29 cellular contexts compared by ENCODE assay signal in the genomic region with DNA sequence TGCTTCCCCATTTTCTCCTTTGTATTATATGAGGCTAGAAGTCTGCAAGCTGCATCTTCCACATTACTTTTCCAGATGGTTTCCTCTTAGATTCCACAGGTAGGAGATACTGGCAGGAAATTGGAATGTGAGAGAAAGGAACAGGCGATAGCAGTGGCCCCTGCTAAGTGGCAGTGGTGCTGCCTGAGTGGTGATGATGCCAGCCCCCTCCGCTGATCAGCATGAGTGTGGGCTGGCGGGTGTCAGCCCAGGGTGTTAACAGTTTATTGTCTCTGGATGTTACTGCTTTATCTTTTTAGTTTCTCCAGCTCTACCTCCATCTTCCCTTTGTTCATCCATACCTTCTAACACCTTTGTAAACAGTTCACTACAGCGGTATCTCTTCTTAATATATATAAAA. TPM values are rescaled to one million over a fixed set of nuclear protein-coding genes. Genes with fewer than 3 reads are reported as not detected.
"Had no signal": no experiment of that assay in that cellular context is flagged by ENCODE, and none has a peak within 500 bp of the region (broad histone marks: within the 10 kb centered on the region; RNA-seq: fewer than 3 reads in every experiment).

No MANE protein-coding gene starts in this region.

- H3K36me3 ChIP-seq: neutrophil, pancreas, prostate gland, right atrium auricular region, right lobe of liver, sigmoid colon, stomach, thoracic aorta, thyroid gland, tibial nerve, upper lobe of right lung, uterus had no signal

- ATAC-seq: naive thymus-derived CD8-positive, alpha-beta T cell; natural killer cell treated with Interleukin-12 subunit alpha and Interleukin-12 subunit beta and Interleukin-15 and Interleukin-18, amount 100 ng/mL, for 72 hours; pancreas; right lobe of liver; stimulated activated effector memory CD8-positive, alpha-beta T cell treated with anti-CD3 and anti-CD28 coated beads, Interleukin-12 subunit alpha, Interleukin-12 subunit beta, amount 100 ng/mL, for 72 hours; stimulated activated naive B cell treated with anti-CD40 and anti-IgM and Interleukin-4, amounts not matched to agents 10 μg/mL and 1 μg/mL and 100 μg/mL, for 72 hours; upper lobe of right lung had no signal

- H3K9me3 ChIP-seq: neutrophil, pancreas, prostate gland, right atrium auricular region, right lobe of liver, sigmoid colon, stomach, thoracic aorta, thyroid gland, tibial nerve, upper lobe of right lung, uterus had no signal

- H3K27ac ChIP-seq: neutrophil, pancreas, prostate gland, right lobe of liver, sigmoid colon, stomach, thoracic aorta, tibial nerve, upper lobe of right lung, uterus had no signal

- H3K27me3 ChIP-seq: pancreas, right atrium auricular region, right lobe of liver, sigmoid colon, stomach, thyroid gland, tibial nerve, upper lobe of right lung, uterus had no signal

- H3K4me1 ChIP-seq: pancreas, prostate gland, sigmoid colon, tibial nerve, upper lobe of right lung, uterus had no signal

- H3K9me3 Mint-ChIP-seq: naive thymus-derived CD8-positive, alpha-beta T cell; natural killer cell treated with Interleukin-12 subunit alpha and Interleukin-12 subunit beta and Interleukin-15 and Interleukin-18, amount 100 ng/mL, for 72 hours; nephron progenitor cell; neural crest cell; stimulated activated effector memory CD8-positive, alpha-beta T cell treated with anti-CD3 and anti-CD28 coated beads, Interleukin-12 subunit alpha, Interleukin-12 subunit beta, amount 100 ng/mL, for 72 hours; stimulated activated naive B cell treated with anti-CD40 and anti-IgM and Interleukin-4, amounts not matched to agents 10 μg/mL and 1 μg/mL and 100 μg/mL, for 72 hours; stimulated activated naive CD8-positive, alpha-beta T cell treated with anti-CD3 and anti-CD28 coated beads, Interleukin-15, Interleukin-2, amounts not matched to agents 100 ng/mL and 50 ng/mL, for 24 hours; type B pancreatic cell had no signal

- H3K4me3 ChIP-seq: pancreas, prostate gland, right atrium auricular region, right lobe of liver, sigmoid colon, stomach, thoracic aorta, thyroid gland, tibial nerve, upper lobe of right lung, uterus had no signal

- DNase-seq: naive thymus-derived CD8-positive, alpha-beta T cell; nephron progenitor cell; nucleus accumbens; pancreas; retina; right lobe of liver; sigmoid colon; small intestine; stimulated activated CD4-positive, alpha-beta T cell treated with anti-CD3 and anti-CD28 coated beads, Interleukin-15, amount 100 ng/mL, for 24 hours; stimulated activated CD4-positive, alpha-beta T cell treated with anti-CD3 and anti-CD28 coated beads, Interleukin-2, amount 100 ng/mL, for 24 hours; stimulated activated CD4-positive, alpha-beta T cell treated with anti-CD3 and anti-CD28 coated beads, Interleukin-2, amount 100 ng/mL, for 48 hours; stimulated activated CD4-positive, alpha-beta T cell treated with anti-CD3 and anti-CD28 coated beads, Interleukin-4, amount 100 ng/mL, for 24 hours; stimulated activated naive B cell treated with anti-CD40 and anti-IgM and Interleukin-4, amounts not matched to agents 10 μg/mL and 1 μg/mL and 100 μg/mL, for 72 hours; stimulated activated naive CD4-positive, alpha-beta T cell treated with Interleukin-2 at 50 U/mL for 16 hours; stomach; thyroid gland; upper lobe of right lung; uterus had no signal

- FAIRE-seq: pancreas, small intestine had no signal

- H3K4me3 Mint-ChIP-seq: naive thymus-derived CD8-positive, alpha-beta T cell; natural killer cell treated with Interleukin-12 subunit alpha and Interleukin-12 subunit beta and Interleukin-15 and Interleukin-18, amount 100 ng/mL, for 72 hours; nephron progenitor cell; neural crest cell; stimulated activated effector memory CD8-positive, alpha-beta T cell treated with anti-CD3 and anti-CD28 coated beads, Interleukin-12 subunit alpha, Interleukin-12 subunit beta, amount 100 ng/mL, for 72 hours; stimulated activated naive B cell treated with anti-CD40 and anti-IgM and Interleukin-4, amounts not matched to agents 10 μg/mL and 1 μg/mL and 100 μg/mL, for 72 hours; stimulated activated naive CD8-positive, alpha-beta T cell treated with anti-CD3 and anti-CD28 coated beads, Interleukin-15, Interleukin-2, amounts not matched to agents 100 ng/mL and 50 ng/mL, for 24 hours; type B pancreatic cell had no signal

- H3K36me3 Mint-ChIP-seq: naive thymus-derived CD8-positive, alpha-beta T cell; natural killer cell treated with Interleukin-12 subunit alpha and Interleukin-12 subunit beta and Interleukin-15 and Interleukin-18, amount 100 ng/mL, for 72 hours; stimulated activated effector memory CD8-positive, alpha-beta T cell treated with anti-CD3 and anti-CD28 coated beads, Interleukin-12 subunit alpha, Interleukin-12 subunit beta, amount 100 ng/mL, for 72 hours; stimulated activated naive B cell treated with anti-CD40 and anti-IgM and Interleukin-4, amounts not matched to agents 10 μg/mL and 1 μg/mL and 100 μg/mL, for 72 hours; type B pancreatic cell had no signal

- H3K4me1 Mint-ChIP-seq: naive thymus-derived CD8-positive, alpha-beta T cell; nephron progenitor cell; neural crest cell; stimulated activated effector memory CD8-positive, alpha-beta T cell treated with anti-CD3 and anti-CD28 coated beads, Interleukin-12 subunit alpha, Interleukin-12 subunit beta, amount 100 ng/mL, for 72 hours; stimulated activated naive B cell treated with anti-CD40 and anti-IgM and Interleukin-4, amounts not matched to agents 10 μg/mL and 1 μg/mL and 100 μg/mL, for 72 hours had no signal

- H3K27ac Mint-ChIP-seq: naive thymus-derived CD8-positive, alpha-beta T cell; natural killer cell treated with Interleukin-12 subunit alpha and Interleukin-12 subunit beta and Interleukin-15 and Interleukin-18, amount 100 ng/mL, for 72 hours; nephron progenitor cell; stimulated activated effector memory CD8-positive, alpha-beta T cell treated with anti-CD3 and anti-CD28 coated beads, Interleukin-12 subunit alpha, Interleukin-12 subunit beta, amount 100 ng/mL, for 72 hours; stimulated activated naive B cell treated with anti-CD40 and anti-IgM and Interleukin-4, amounts not matched to agents 10 μg/mL and 1 μg/mL and 100 μg/mL, for 72 hours; stimulated activated naive CD8-positive, alpha-beta T cell treated with anti-CD3 and anti-CD28 coated beads, Interleukin-15, Interleukin-2, amounts not matched to agents 100 ng/mL and 50 ng/mL, for 24 hours; type B pancreatic cell had no signal

RNA-seq across cellular contexts. Expression of a gene that starts 13.2 kb away (rescaled TPM):
- total RNA-seq: natural killer cell treated with Interleukin-12 subunit alpha and Interleukin-12 subunit beta and Interleukin-15 and Interleukin-18, amount 100 ng/mL, for 72 hours; pulmonary artery endothelial cell had no signal
